In the genomic region with DNA sequence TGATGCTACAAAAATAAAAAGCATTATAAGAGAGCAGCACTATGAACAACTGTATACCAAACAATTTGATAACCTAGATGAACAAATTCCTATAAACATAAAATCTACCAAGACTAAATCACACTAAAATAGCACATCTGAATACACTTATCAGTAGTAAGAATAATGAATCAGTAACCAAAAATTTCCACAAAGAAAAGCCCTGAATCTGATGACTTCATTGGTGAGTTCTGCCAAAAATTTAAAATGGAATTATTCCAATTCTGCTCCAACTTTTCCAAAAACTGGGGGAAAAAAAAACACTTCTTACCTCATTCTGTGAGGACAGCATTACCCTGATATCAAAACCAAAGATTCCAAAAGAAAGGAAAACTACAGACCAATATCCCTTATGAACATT, we compare ENCODE assay signal across 1 cellular context.
TF ChIP-seq lines count a peak whose summit lies in the region.

No MANE protein-coding gene starts in this region.

TF ChIP-seq in IMR-90, 13 proteins besides CTCF, POLR2A, EP300 and RAD21 (continued from another document):
- TF ChIP-seq, protein P1, sequence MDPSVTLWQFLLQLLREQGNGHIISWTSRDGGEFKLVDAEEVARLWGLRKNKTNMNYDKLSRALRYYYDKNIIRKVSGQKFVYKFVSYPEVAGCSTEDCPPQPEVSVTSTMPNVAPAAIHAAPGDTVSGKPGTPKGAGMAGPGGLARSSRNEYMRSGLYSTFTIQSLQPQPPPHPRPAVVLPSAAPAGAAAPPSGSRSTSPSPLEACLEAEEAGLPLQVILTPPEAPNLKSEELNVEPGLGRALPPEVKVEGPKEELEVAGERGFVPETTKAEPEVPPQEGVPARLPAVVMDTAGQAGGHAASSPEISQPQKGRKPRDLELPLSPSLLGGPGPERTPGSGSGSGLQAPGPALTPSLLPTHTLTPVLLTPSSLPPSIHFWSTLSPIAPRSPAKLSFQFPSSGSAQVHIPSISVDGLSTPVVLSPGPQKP (IDR thresholded peaks at IDR 0.05; ENCODE audit: borderline replicate concordance, low read depth, low read length): no peak
- TF ChIP-seq RCOR1 (IDR thresholded peaks at IDR 0.05; ENCODE audit: insufficient replicate concordance, low read length) (no peak), MAZ (IDR thresholded peaks at IDR 0.05; ENCODE audit: borderline replicate concordance, low read depth, low read length) (no peak), MAFK (IDR thresholded peaks at IDR 0.05; ENCODE audit: low read depth, low read length) (no peak), FOS (IDR thresholded peaks at IDR 0.05; ENCODE audit: low read depth, low read length) (no peak), CHD1 (IDR thresholded peaks at IDR 0.05; ENCODE audit: low read depth, low read length) (no peak)
